ENCODE assay signal across 28 cellular contexts in the genomic region with DNA sequence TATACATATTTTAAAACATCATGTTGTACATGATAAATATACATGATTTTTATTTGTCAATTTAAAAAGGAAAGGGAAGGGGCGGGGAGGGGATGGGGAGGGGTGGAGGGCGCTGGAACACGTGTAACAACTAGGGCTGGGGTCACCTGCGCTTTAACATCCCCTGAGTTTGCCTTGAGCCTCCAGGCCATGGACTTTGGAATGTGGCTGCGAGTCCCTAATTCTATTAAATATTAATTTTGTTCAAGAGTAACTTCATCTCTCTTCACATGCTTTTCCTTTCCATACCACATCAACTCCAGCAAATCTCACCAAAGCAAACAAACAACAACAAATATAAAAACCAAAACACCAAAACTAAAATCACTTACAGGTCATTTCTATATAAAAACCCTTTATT. TPM values are rescaled to one million over a fixed set of nuclear protein-coding genes. Genes with fewer than 3 reads are reported as not detected.
"Had no signal": no experiment of that assay in that cellular context is flagged by ENCODE, and none has a peak within 500 bp of the region (broad histone marks: within the 10 kb centered on the region; RNA-seq: fewer than 3 reads in every experiment).

No MANE protein-coding gene starts in this region.

- H3K4me3 ChIP-seq: coronary artery, left ventricle myocardium inferior, lung, psoas muscle, sigmoid colon, skin epidermis, suprapubic skin, thyroid gland had no signal

- H3K27me3 ChIP-seq: sigmoid colon, suprapubic skin, thyroid gland had no signal

- H3K9me3 ChIP-seq: left ventricle myocardium inferior, psoas muscle, sigmoid colon, suprapubic skin, thyroid gland had no signal

- FAIRE-seq: urothelium cell line had no signal

- H3K4me1 ChIP-seq: sigmoid colon had no signal

- H3K36me3 ChIP-seq: thyroid gland had no signal

- ATAC-seq: psoas muscle; stimulated activated effector memory CD8-positive, alpha-beta T cell treated with anti-CD3 and anti-CD28 coated beads, Interleukin-12 subunit alpha, Interleukin-12 subunit beta, amount 100 ng/mL, for 72 hours; stimulated activated naive CD8-positive, alpha-beta T cell treated with anti-CD3 and anti-CD28 coated beads, Interleukin-15, Interleukin-2, amounts not matched to agents 100 U/mL and 50 U/mL, for 24 hours had no signal

- H3K4me3 Mint-ChIP-seq: endodermal cell; naive B cell; nephron progenitor cell; stimulated activated effector memory CD8-positive, alpha-beta T cell treated with anti-CD3 and anti-CD28 coated beads, Interleukin-12 subunit alpha, Interleukin-12 subunit beta, amount 100 ng/mL, for 72 hours; type B pancreatic cell had no signal

- H3K27ac Mint-ChIP-seq: endodermal cell; nephron progenitor cell; stimulated activated effector memory CD8-positive, alpha-beta T cell treated with anti-CD3 and anti-CD28 coated beads, Interleukin-12 subunit alpha, Interleukin-12 subunit beta, amount 100 ng/mL, for 72 hours; type B pancreatic cell had no signal

- DNase-seq: effector CD4-positive, alpha-beta T cell; endodermal cell; foreskin melanocyte; head of caudate nucleus; hippocampal formation; kidney glomerular epithelial cell; left ventricle myocardium inferior; mesenchymal stem cell; midbrain; naive B cell; nephron progenitor cell; psoas muscle; sigmoid colon; stimulated activated CD4-positive, alpha-beta T cell treated with anti-CD3 and anti-CD28 coated beads, Interleukin-4, amount 100 ng/mL, for 1 hour; stimulated activated CD8-positive, alpha-beta memory T cell treated with anti-CD3 and anti-CD28 coated beads, Interleukin-4, amount 100 ng/mL, for 48 hours; stimulated activated naive CD8-positive, alpha-beta T cell treated with anti-CD3 and anti-CD28 coated beads, Interleukin-15, Interleukin-2, amounts not matched to agents 100 U/mL and 50 U/mL, for 24 hours; thyroid gland had no signal

- H3K27me3 Mint-ChIP-seq: type B pancreatic cell had no signal

- H3K9me3 Mint-ChIP-seq: endodermal cell; naive B cell; nephron progenitor cell; stimulated activated effector memory CD8-positive, alpha-beta T cell treated with anti-CD3 and anti-CD28 coated beads, Interleukin-12 subunit alpha, Interleukin-12 subunit beta, amount 100 ng/mL, for 72 hours had no signal

- H3K27ac ChIP-seq: coronary artery, left ventricle myocardium inferior, psoas muscle, sigmoid colon, skin epidermis, suprapubic skin, thyroid gland had no signal

RNA-seq across cellular contexts. Expression of a gene that starts 47.1 kb away (rescaled TPM):
- total RNA-seq: chondrocyte, dermis microvascular lymphatic vessel endothelial cell, endodermal cell, left ventricle myocardium inferior, omental fat pad, sigmoid colon, suprapubic skin, thyroid gland had no signal
- polyA plus RNA-seq: esophagus, lung, psoas muscle, sigmoid colon had no signal
